ENCODE assay signal across 22 cellular contexts in the genomic region with DNA sequence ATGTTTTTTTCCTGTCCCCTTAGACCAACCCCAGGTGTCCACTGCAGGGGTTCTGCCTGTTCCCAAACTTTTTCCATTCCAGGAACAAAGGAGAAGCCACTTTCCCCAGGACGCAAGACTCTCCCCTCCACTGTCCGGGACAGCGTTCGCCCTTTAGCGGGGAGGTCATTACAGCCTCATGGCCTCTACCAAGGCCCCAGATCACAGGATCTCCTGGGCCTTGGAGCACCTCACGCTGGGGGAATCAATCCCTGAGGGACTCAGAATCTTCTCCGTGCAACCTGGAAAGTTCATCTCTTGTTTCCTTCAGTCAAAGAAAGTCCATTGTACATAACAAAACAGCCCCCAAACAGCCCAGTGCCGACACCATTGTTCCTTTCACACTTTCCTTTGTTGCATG.
"Had no signal": no experiment of that assay in that cellular context is flagged by ENCODE, and none has a peak within 500 bp of the region (broad histone marks: within the 10 kb centered on the region; RNA-seq: fewer than 3 reads in every experiment).

No MANE protein-coding gene starts in this region.

- H3K27ac ChIP-seq: coronary artery, dorsolateral prefrontal cortex, esophagus squamous epithelium, gastroesophageal sphincter, left ventricle myocardium inferior, lower lobe of right lung, pancreas, testis, tibial nerve had no signal

- ATAC-seq: gastroesophageal sphincter; lower lobe of right lung; pancreas; right cardiac atrium; stimulated activated memory B cell treated with anti-CD40 and anti-IgM and Interleukin-4, amounts not matched to agents 10 μg/mL and 1 μg/mL and 100 μg/mL, for 72 hours had no signal

- FAIRE-seq: keratinocyte, pancreas had no signal

- H3K4me1 ChIP-seq: esophagus squamous epithelium, gastroesophageal sphincter, left ventricle myocardium inferior, lower lobe of right lung, pancreas, testis, tibial nerve had no signal

- H3K4me1 Mint-ChIP-seq: memory B cell; stimulated activated memory B cell treated with anti-CD40 and anti-IgM and Interleukin-4, amounts not matched to agents 10 μg/mL and 1 μg/mL and 100 μg/mL, for 72 hours had no signal

- H3K4me3 Mint-ChIP-seq: memory B cell; stimulated activated memory B cell treated with anti-CD40 and anti-IgM and Interleukin-4, amounts not matched to agents 10 μg/mL and 1 μg/mL and 100 μg/mL, for 72 hours; stimulated activated naive CD8-positive, alpha-beta T cell treated with anti-CD3 and anti-CD28 coated beads, Interleukin-15, Interleukin-2, amounts not matched to agents 100 ng/mL and 50 ng/mL, for 24 hours had no signal

- H3K27ac Mint-ChIP-seq: memory B cell; stimulated activated memory B cell treated with anti-CD40 and anti-IgM and Interleukin-4, amounts not matched to agents 10 μg/mL and 1 μg/mL and 100 μg/mL, for 72 hours; stimulated activated naive CD8-positive, alpha-beta T cell treated with anti-CD3 and anti-CD28 coated beads, Interleukin-15, Interleukin-2, amounts not matched to agents 100 ng/mL and 50 ng/mL, for 24 hours had no signal

- H3K27me3 ChIP-seq: pancreas, testis, tibial nerve had no signal

- H3K9me3 ChIP-seq: esophagus squamous epithelium, gastroesophageal sphincter, left ventricle myocardium inferior, lower lobe of right lung, pancreas, testis, tibial nerve had no signal

- H3K27me3 Mint-ChIP-seq: memory B cell; stimulated activated memory B cell treated with anti-CD40 and anti-IgM and Interleukin-4, amounts not matched to agents 10 μg/mL and 1 μg/mL and 100 μg/mL, for 72 hours; stimulated activated naive CD8-positive, alpha-beta T cell treated with anti-CD3 and anti-CD28 coated beads, Interleukin-15, Interleukin-2, amounts not matched to agents 100 ng/mL and 50 ng/mL, for 24 hours had no signal

- H3K4me3 ChIP-seq: coronary artery, dorsolateral prefrontal cortex, esophagus squamous epithelium, gastroesophageal sphincter, left ventricle myocardium inferior, lower lobe of right lung, pancreas, testis, tibial nerve had no signal

- H3K9me3 Mint-ChIP-seq: memory B cell; stimulated activated memory B cell treated with anti-CD40 and anti-IgM and Interleukin-4, amounts not matched to agents 10 μg/mL and 1 μg/mL and 100 μg/mL, for 72 hours; stimulated activated naive CD8-positive, alpha-beta T cell treated with anti-CD3 and anti-CD28 coated beads, Interleukin-15, Interleukin-2, amounts not matched to agents 100 ng/mL and 50 ng/mL, for 24 hours had no signal

- H3K36me3 ChIP-seq: pancreas had no signal

- DNase-seq: central memory CD4-positive, alpha-beta T cell; effector CD8-positive, alpha-beta T cell; esophagus squamous epithelium; foreskin fibroblast; glutamatergic neuron; left ventricle myocardium inferior; lower lobe of right lung; midbrain; nucleus accumbens; pancreas; right cardiac atrium; stimulated activated CD4-positive, alpha-beta T cell treated with anti-CD3 and anti-CD28 coated beads, Interleukin-4, amount 100 ng/mL, for 1 hour; stimulated activated CD8-positive, alpha-beta memory T cell treated with anti-CD3 and anti-CD28 coated beads, Interleukin-4, amount 100 ng/mL, for 48 hours; testis had no signal
